12 cellular contexts compared by ENCODE assay signal in the genomic region with DNA sequence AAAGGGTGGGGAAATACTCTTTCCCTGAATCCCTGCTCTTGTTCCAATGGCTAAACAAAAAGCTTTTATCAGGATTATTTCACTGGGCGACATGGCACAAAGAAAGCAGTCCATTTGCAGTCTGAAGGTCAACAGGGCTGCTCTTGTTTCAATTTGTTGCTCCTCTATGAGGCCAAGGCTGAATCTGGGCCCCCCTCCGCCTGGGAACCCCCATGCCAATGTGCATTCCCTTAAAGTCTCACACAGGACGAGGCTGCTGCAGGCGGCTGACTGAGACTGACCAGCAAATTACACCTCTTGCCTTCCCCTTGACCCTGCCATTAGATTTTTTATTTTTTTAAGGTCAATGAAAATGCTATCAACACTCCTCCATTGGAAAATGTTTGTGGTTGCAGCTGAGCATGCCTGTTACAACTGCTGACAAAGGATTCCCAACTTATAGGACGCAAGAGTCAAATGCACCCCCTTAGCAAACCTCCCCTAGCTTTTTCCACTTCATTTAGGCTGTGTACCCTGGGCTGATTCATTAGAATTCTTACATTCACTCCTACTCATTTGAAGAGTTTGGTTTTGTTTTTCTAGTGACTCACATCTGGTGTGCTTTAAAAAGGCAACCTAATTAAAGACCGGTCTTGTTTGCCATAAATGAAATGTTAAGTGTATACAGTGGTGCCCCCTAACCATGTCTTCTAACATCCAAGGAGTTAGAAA.
DNase-seq lines count a peak whose midpoint lies in the region; ATAC-seq, FAIRE-seq and TF ChIP-seq lines count a peak whose summit lies in the region.
"Had no signal": no experiment of that assay in that cellular context is flagged by ENCODE, and none has a peak within 500 bp of the region (broad histone marks: within the 10 kb centered on the region; RNA-seq: fewer than 3 reads in every experiment).

No MANE protein-coding gene starts in this region.

- BruUV-seq in PC-3 (replicated peaks; lab: Mats Ljungman, UMichigan), result no TSS peak

- no peak for TF ChIP-seq CTCF in PC-3 (conservative IDR thresholded peaks at IDR 0.05; ENCODE audit: low read depth, low read length)

- no peaks in the 10 kb centered on the region for H3F3A ChIP-seq in PC-3 (ENCODE audit: low read length, unreplicated experiment)

- CTCF ChIA-PET in PC-3 (lab: Charles Lee), result interaction anchor here (0.6 kb wide), 2 partner anchors 125 to 128 kb away, joined by 3 read pairs; no protein-coding TSS in a partner anchor

- H3K27ac ChIP-seq in PC-3 (ENCODE audit: low read length), result peak overlapping the region; percentile 51
- H3K27ac ChIP-seq: ascending aorta, psoas muscle had no signal

- no peaks in the 10 kb centered on the region for H3K9me2 ChIP-seq in PC-3 (replicated peaks; ENCODE audit: low read length)

- intact Hi-C loops in PC-3 (cut with micrococcal nuclease) (loop anchor here (2.0 kb wide), 2 partner anchors 50 to 124 kb away; no protein-coding TSS in a partner anchor), posterior cingulate gyrus (cut with DNase I) (no loop called here)

- H3K79me2 ChIP-seq in PC-3 (ENCODE audit: low read length), result no peaks in the 10 kb centered on the region

- no peak overlapping the region for H2AFZ ChIP-seq in PC-3 (ENCODE audit: low read length)

- no peaks in the 10 kb centered on the region for H4K20me1 ChIP-seq in PC-3 (ENCODE audit: low read length)

- no peak overlapping the region for H3K9ac ChIP-seq in PC-3 (ENCODE audit: low read length)

- no peaks in the 10 kb centered on the region for H3K9me3 ChIP-seq in PC-3 (ENCODE audit: low read length)
- H3K9me3 ChIP-seq: ascending aorta, psoas muscle had no signal

- no peaks in the 10 kb centered on the region for H3K27me3 ChIP-seq in PC-3 (ENCODE audit: low read length)
- H3K27me3 ChIP-seq: ascending aorta had no signal

- peak; percentile 91 for ATAC-seq in PC-3
- ATAC-seq: psoas muscle had no signal

- FAIRE-seq in endometrium (lab: Jason Lieb, UNC) (peak; percentile 78), urothelium cell line (lab: Jason Lieb, UNC) (no peak)
- FAIRE-seq: A204.1, H1 had no signal

- H3K4me1 ChIP-seq in PC-3 (ENCODE audit: insufficient read depth, low read length), result peaks cover 12% of the 10 kb centered on the region
- H3K4me1 ChIP-seq: ascending aorta, psoas muscle had no signal

- POLR2A ChIA-PET in PC-3 (lab: Charles Lee; ENCODE audit: unreplicated experiment), result no interaction called here

- H3K4me2 ChIP-seq in PC-3 (ENCODE audit: low read length), result peak overlapping the region; percentile 52

- no peak overlapping the region for H3K4me3 ChIP-seq in PC-3 (ENCODE audit: low read length)
- H3K4me3 ChIP-seq: ascending aorta, psoas muscle had no signal

- H3K36me3 ChIP-seq in PC-3 (ENCODE audit: low read depth, low read length), result no peaks in the 10 kb centered on the region
- H3K36me3 ChIP-seq: ascending aorta had no signal

- peak; percentile 30 for DNase-seq in DMS53 (lab: John Stamatoyannopoulos, UW)
- DNase-seq in DMS53 treated with DMSO at 0.1 percent for 48 hours (lab: John Stamatoyannopoulos, UW; ENCODE audit: unreplicated experiment), result no peak
- peak; percentile 85 for DNase-seq in PC-3
- peak in 8 of 10 donors; percentile 13 to 92 (median 57) for DNase-seq in posterior cingulate gyrus
- no peak for DNase-seq in NCI-H774 (lab: John Stamatoyannopoulos, UW)
- DNase-seq in urothelium cell line (ENCODE audit: low spot score), result no peak
- no peak for DNase-seq in GF-D8 (lab: John Stamatoyannopoulos, UW)
- DNase-seq: psoas muscle had no signal

Comparison
In these comparisons a context has a peak if more than half of its experiments do, and no peak if none do; other contexts are left out.
1. DNase-seq: peak in DMS53 (single experiment), PC-3 (single experiment) and posterior cingulate gyrus (8 of 10); none in DMS53 treated with DMSO at 0.1 percent for 48 hours (single experiment), NCI-H774 (single experiment), urothelium cell line (single experiment) and GF-D8 (single experiment).